ENCODE assay signal across 19 cellular contexts in the genomic region with DNA sequence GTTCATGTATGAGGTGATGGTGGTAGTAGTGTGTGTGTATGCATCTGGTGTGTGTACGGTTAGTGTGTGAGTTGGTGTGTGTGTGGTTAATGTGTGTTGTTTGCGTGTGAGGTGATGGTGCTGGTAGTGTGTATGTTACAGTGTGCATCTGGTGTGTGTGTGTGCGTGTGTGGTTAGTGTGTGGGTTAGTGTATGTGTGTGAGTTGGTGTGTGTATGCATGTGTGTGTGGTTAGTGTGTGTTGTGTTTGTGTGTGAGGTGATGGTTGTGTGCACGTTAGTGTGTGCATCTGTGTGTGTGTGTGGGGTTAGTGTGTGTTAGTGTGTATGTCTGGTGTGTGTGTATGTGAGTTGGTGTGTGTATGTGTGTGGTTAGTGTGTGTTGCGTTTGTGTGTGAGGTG.
DNase-seq lines count a peak whose midpoint lies in the region; ATAC-seq, FAIRE-seq and TF ChIP-seq lines count a peak whose summit lies in the region.
"Had no signal": no experiment of that assay in that cellular context is flagged by ENCODE, and none has a peak within 500 bp of the region (broad histone marks: within the 10 kb centered on the region; RNA-seq: fewer than 3 reads in every experiment).

No MANE protein-coding gene starts in this region.

- peaks cover 2% of the 10 kb centered on the region for H3K27me3 Mint-ChIP-seq in endodermal cell (ENCODE audit: insufficient read depth)
- H3K27me3 Mint-ChIP-seq: CD4-positive, CD25-positive, alpha-beta regulatory T cell; IgD-negative memory B cell had no signal

- H3K9ac ChIP-seq in HepG2 (ENCODE audit: insufficient read depth, low read depth, low read length) (no peak overlapping the region), neural cell (ENCODE audit: low read length) (no peak overlapping the region), endodermal cell (ENCODE audit: extremely low read depth, low read length, poor library complexity, severe bottlenecking) (no peak overlapping the region)
- H3K9ac ChIP-seq: BLaER1 treated with 17β-estradiol and CSF1 and Interleukin-3, amounts not matched to agents 10 nM and 100 nM; KMS-11 had no signal

- in situ Hi-C loops in HepG2 (cut with HindIII; ENCODE audit: extremely low pct_ligation_motif_present, low pct_unique_long_range_greater_than_20kb), result no loop called here

- TF ChIP-seq EP300 in HepG2 (IDR thresholded peaks at IDR 0.05; ENCODE audit: low read depth in 2 of 2, low read length in 2 of 2) (no peak), HepG2 (CRISPR knock-in tag; IDR thresholded peaks at IDR 0.05; ENCODE audit: borderline replicate concordance) (no peak), neural cell (conservative IDR thresholded peaks at IDR 0.05; ENCODE audit: poor library complexity, severe bottlenecking) (no peak)

- H3K4me1 ChIP-seq in HepG2 (ENCODE audit: insufficient read depth, low read length) (peaks cover 58% of the 10 kb centered on the region), right lobe of liver (peaks cover 0 to 9% (median 0%) of the 10 kb centered on the region in 4 donors), left ventricle myocardium inferior (peaks cover 5% of the 10 kb centered on the region), endodermal cell (ENCODE audit: control insufficient read depth, insufficient read depth, low read length) (peaks cover 6% of the 10 kb centered on the region)
- H3K4me1 ChIP-seq: BLaER1 treated with 17β-estradiol and CSF1 and Interleukin-3, amounts not matched to agents 10 nM and 100 nM had no signal

- H3F3A ChIP-seq in neural cell (ENCODE audit: insufficient read depth, low read length, poor library complexity, severe bottlenecking), result no peaks in the 10 kb centered on the region

- H3K27ac Mint-ChIP-seq in endodermal cell, result no peak overlapping the region
- H3K27ac Mint-ChIP-seq: CD4-positive, CD25-positive, alpha-beta regulatory T cell; IgD-negative memory B cell had no signal

- H3K9me3 Mint-ChIP-seq in endodermal cell, result no peaks in the 10 kb centered on the region

- H3K9me3 ChIP-seq in HepG2 (ENCODE audit: low read length) (no peaks in the 10 kb centered on the region), right lobe of liver (no peaks in the 10 kb centered on the region), neural cell (ENCODE audit: low read length) (no peaks in the 10 kb centered on the region), left ventricle myocardium inferior (replicated peaks) (no peaks in the 10 kb centered on the region), endodermal cell (ENCODE audit: control insufficient read depth, low read length) (no peaks in the 10 kb centered on the region)

- CTCF ChIA-PET in HepG2 (lab: Yijun Ruan, JAX; ENCODE audit: low intra/inter-chr PET ratio, low total read pairs), result no interaction called here

- BruUV-seq in HepG2 (replicated peaks; lab: Mats Ljungman, UMichigan), result no TSS peak

- TF ChIP-seq POLR2A in HepG2 (IDR thresholded peaks at IDR 0.05; ENCODE audit: insufficient read depth in 1 of 2, low read depth in 2 of 2, low read length in 2 of 2), result no peak
- no peak for TF ChIP-seq POLR2A in right lobe of liver (IDR thresholded peaks at IDR 0.05)

- intact Hi-C loops in HepG2 (cut with micrococcal nuclease; ENCODE audit: unreplicated experiment) (no loop called here), right lobe of liver (cut with DNase I) (no loop called here), left ventricle myocardium inferior (cut with micrococcal nuclease) (no loop called here)

- H2AFZ ChIP-seq in HepG2 (ENCODE audit: low read length), result no peak overlapping the region
- no peak overlapping the region for H2AFZ ChIP-seq in neural cell (ENCODE audit: low read depth, low read length)

- H3K4me3 Mint-ChIP-seq in endodermal cell, result no peak overlapping the region
- H3K4me3 Mint-ChIP-seq: CD4-positive, CD25-positive, alpha-beta regulatory T cell; IgD-negative memory B cell had no signal

- H3K4me1 Mint-ChIP-seq in endodermal cell, result peaks cover 2% of the 10 kb centered on the region
- H3K4me1 Mint-ChIP-seq: CD4-positive, CD25-positive, alpha-beta regulatory T cell; IgD-negative memory B cell had no signal

- WGBS in HepG2 (ENCODE audit: low lambda C conversion rate), result 99% methylated on average over 5 of the region's 5 CpGs
- 96% methylated on average over 3 of the region's 5 CpGs for WGBS in right lobe of liver (ENCODE audit: insufficient coverage, low coverage, low lambda C conversion rate, missing lambda C conversion rate)
- 84 to 85% methylated on average over 3 to 5 of the region's 5 CpGs for WGBS in endodermal cell (ENCODE audit: insufficient coverage in 1 of 2, insufficient read length in 1 of 2), 2 experiments

- H3K36me3 ChIP-seq in HepG2 (replicated peaks in 1 of 2; ENCODE audit: control insufficient read depth in 1 of 2, insufficient read depth in 2 of 2, low read length in 2 of 2), result no peaks in the 10 kb centered on the region
- H3K36me3 ChIP-seq in right lobe of liver, result no peaks in the 10 kb centered on the region
- H3K36me3 ChIP-seq in bronchial epithelial cell (ENCODE audit: control insufficient read depth, insufficient read depth, low read length), result no peaks in the 10 kb centered on the region
- peaks cover 4% of the 10 kb centered on the region for H3K36me3 ChIP-seq in neural cell (ENCODE audit: insufficient read depth, low read length)
- H3K36me3 ChIP-seq in left ventricle myocardium inferior, result no peaks in the 10 kb centered on the region
- H3K36me3 ChIP-seq in endodermal cell (ENCODE audit: control insufficient read depth, insufficient read depth, low read length), result no peaks in the 10 kb centered on the region
- H3K36me3 ChIP-seq: BLaER1 treated with 17β-estradiol and CSF1 and Interleukin-3, amounts not matched to agents 10 nM and 100 nM had no signal

- DNase-seq in HepG2 (ENCODE audit: low spot score), result no peak
- DNase-seq in right lobe of liver, result no peak
- no peak for DNase-seq in bronchial epithelial cell (ENCODE audit: low read depth)
- no peak for DNase-seq in left ventricle myocardium inferior
- DNase-seq in mesenteric fat pad (ENCODE audit: low spot score), result no peak
- no peak for DNase-seq in endodermal cell
- DNase-seq: Calu3; CD4-positive, CD25-positive, alpha-beta regulatory T cell; DMS 273 treated with DMSO at 0.1 percent for 48 hours; DMS79; GOT3; HCEC 1CT had no signal

- TF ChIP-seq RAD21 in HepG2 (CRISPR knock-in tag; IDR thresholded peaks at IDR 0.05) (no peak), neural cell (conservative IDR thresholded peaks at IDR 0.05) (no peak)

- H3K79me2 ChIP-seq in HepG2 (ENCODE audit: insufficient read depth, low read length) (no peaks in the 10 kb centered on the region), neural cell (replicated peaks; ENCODE audit: insufficient read depth, low read length) (no peaks in the 10 kb centered on the region)

- H3K4me3 ChIP-seq in HepG2 (replicated peaks in 1 of 3; ENCODE audit: insufficient read depth in 1 of 3, low read depth in 2 of 3, low read length in 3 of 3) (no peak overlapping the region), right lobe of liver (no peak overlapping the region), bronchial epithelial cell (ENCODE audit: low read depth, low read length) (no peak overlapping the region), neural cell (ENCODE audit: low read length) (no peak overlapping the region), left ventricle myocardium inferior (no peak overlapping the region), endodermal cell (ENCODE audit: low read length) (no peak overlapping the region)
- H3K4me3 ChIP-seq: BLaER1 treated with 17β-estradiol and CSF1 and Interleukin-3, amounts not matched to agents 10 nM and 100 nM had no signal

- H3K27ac ChIP-seq in HepG2 (ENCODE audit: extremely low read length, insufficient read depth, low read length) (no peak overlapping the region), right lobe of liver (no peak overlapping the region), neural cell (ENCODE audit: low read length) (peak overlapping the region; percentile 15), left ventricle myocardium inferior (replicated peaks) (no peak overlapping the region), endodermal cell (ENCODE audit: low read depth, low read length) (no peak overlapping the region)
- H3K27ac ChIP-seq: 22Rv1; BLaER1 treated with 17β-estradiol and CSF1 and Interleukin-3, amounts not matched to agents 10 nM and 100 nM; HL-60; KMS-11 had no signal

- ATAC-seq in HepG2, result no peak
- ATAC-seq in right lobe of liver, result no peak

- H3K9me2 ChIP-seq in neural cell (ENCODE audit: insufficient read depth, low read length), result no peaks in the 10 kb centered on the region

- POLR2A ChIA-PET in HepG2 (lab: Yijun Ruan, JAX), result interaction anchor here (2.4 kb wide), 1 partner anchor 13 kb away, joined by 17 read pairs; no protein-coding TSS in a partner anchor

- FAIRE-seq in HepG2 (lab: Jason Lieb, UNC) (no peak), bronchial epithelial cell (lab: Jason Lieb, UNC) (peak; percentile 98)
- FAIRE-seq: GM12892 had no signal

- H3K27me3 ChIP-seq in HepG2 (ENCODE audit: control insufficient read depth in 1 of 2, insufficient read depth in 2 of 2, low read length in 2 of 2) (no peaks in the 10 kb centered on the region), right lobe of liver (no peaks in the 10 kb centered on the region), bronchial epithelial cell (ENCODE audit: control insufficient read depth, insufficient read depth, low read length) (no peaks in the 10 kb centered on the region), neural cell (ENCODE audit: insufficient read depth, low read depth, low read length) (no peaks in the 10 kb centered on the region), left ventricle myocardium inferior (ENCODE audit: low read depth) (peaks cover 4% of the 10 kb centered on the region), endodermal cell (ENCODE audit: control insufficient read depth, insufficient read depth, low read length, poor library complexity, severe bottlenecking) (no peaks in the 10 kb centered on the region)
- H3K27me3 ChIP-seq: BLaER1 treated with 17β-estradiol and CSF1 and Interleukin-3, amounts not matched to agents 10 nM and 100 nM had no signal

- TF ChIP-seq CTCF in HepG2 (CRISPR knock-in tag; IDR thresholded peaks at IDR 0.05), result no peak
- TF ChIP-seq CTCF in right lobe of liver (IDR thresholded peaks at IDR 0.05), result no peak
- TF ChIP-seq CTCF in bronchial epithelial cell (IDR thresholded peaks at IDR 0.05; ENCODE audit: insufficient read depth, low read length, severe bottlenecking), result no peak
- no peak for TF ChIP-seq CTCF in neural cell (IDR thresholded peaks at IDR 0.05; ENCODE audit: poor library complexity, severe bottlenecking)
- no peak for TF ChIP-seq CTCF in left ventricle myocardium inferior (IDR thresholded peaks at IDR 0.05; ENCODE audit: borderline replicate concordance)
- no peak for TF ChIP-seq CTCF in endodermal cell (conservative IDR thresholded peaks at IDR 0.05)

- H3K36me3 Mint-ChIP-seq in endodermal cell (ENCODE audit: low read depth), result no peaks in the 10 kb centered on the region
- H3K36me3 Mint-ChIP-seq: CD4-positive, CD25-positive, alpha-beta regulatory T cell had no signal

- no peaks in the 10 kb centered on the region for H4K20me1 ChIP-seq in HepG2 (ENCODE audit: insufficient read depth, low read length)
- no peaks in the 10 kb centered on the region for H4K20me1 ChIP-seq in neural cell (ENCODE audit: insufficient read depth)
- H4K20me1 ChIP-seq: BLaER1 treated with 17β-estradiol and CSF1 and Interleukin-3, amounts not matched to agents 10 nM and 100 nM had no signal

- H3K4me2 ChIP-seq in HepG2 (ENCODE audit: low read depth, low read length) (no peak overlapping the region), neural cell (ENCODE audit: low read length) (no peak overlapping the region)
- H3K4me2 ChIP-seq: BLaER1 treated with 17β-estradiol and CSF1 and Interleukin-3, amounts not matched to agents 10 nM and 100 nM; KMS-11 had no signal
